Comparison of ENCODE assay signal across 8 cellular contexts in the genomic region with DNA sequence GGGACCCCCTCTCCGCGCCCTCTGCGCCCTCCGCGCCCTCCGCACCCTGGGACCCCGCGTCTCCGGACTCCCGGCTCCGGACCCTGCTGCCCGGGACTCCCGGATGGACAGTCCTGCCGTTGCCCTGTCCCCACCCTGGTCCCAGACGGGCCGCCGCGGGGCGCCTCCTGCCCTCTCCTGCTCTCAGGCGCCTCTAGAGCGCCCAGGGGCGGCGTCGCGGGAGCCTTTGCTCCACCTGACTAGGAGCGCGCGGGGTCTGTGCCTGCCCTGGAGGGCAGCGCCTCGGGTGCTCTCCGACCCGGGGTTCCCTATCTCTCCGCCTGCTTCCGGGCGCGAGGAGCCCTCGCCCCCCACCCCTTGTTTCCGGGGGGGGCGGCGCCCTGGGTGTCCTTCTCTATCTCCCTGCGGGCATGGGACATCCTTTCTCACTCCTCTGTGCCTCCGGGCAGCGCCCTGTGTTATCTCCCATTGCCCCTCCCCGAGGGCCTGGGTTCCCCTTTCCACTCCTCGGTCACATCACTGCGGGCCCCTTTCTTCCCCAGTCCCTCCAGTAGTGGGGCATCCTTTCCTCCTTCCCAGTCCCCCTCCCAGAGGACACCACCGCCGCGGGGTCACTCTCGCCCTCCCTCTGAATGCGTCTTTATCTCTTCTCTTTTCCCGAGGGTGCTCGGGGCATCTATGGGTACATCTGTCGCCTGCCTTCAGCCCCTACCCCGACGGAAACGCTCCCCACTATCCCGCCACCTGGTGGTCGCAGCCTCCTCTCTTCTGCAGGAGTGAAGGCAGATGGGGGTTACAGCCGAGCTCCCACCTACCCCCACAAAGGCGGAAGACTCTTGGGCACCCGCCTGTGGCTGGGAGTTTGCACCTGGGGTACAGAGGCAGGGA. TPM values are rescaled to one million over a fixed set of nuclear protein-coding genes. Genes with fewer than 3 reads are reported as not detected.
A peak's percentile ranks its signal among the peaks of the same experiment; 100 is the strongest.
DNase-seq lines count a peak whose midpoint lies in the region.

No MANE protein-coding gene starts in this region.

- peaks cover 68% of the 10 kb centered on the region for H3K4me1 Mint-ChIP-seq in activated T-helper 1 cell treated with anti-CD3 and anti-CD28 coated beads, Interleukin-12 subunit alpha, Interleukin-12 subunit beta, Interleukin-2, Interleukin-4 antibody, amounts not matched to agents 30 ng/mL and 10 ng/mL and 1 ng/mL, durations not matched to agents 14 hours and 24 hours and 36 hours (ENCODE audit: low read depth)

- no CpG with 5 or more reads among the region's 62 CpGs for WGBS in iPS DF 6.9 (ENCODE audit: insufficient coverage, insufficient read length)

- DNase-seq in activated T-cell treated with anti-CD3 and anti-CD28 coated beads for 1 hour (ENCODE audit: low read depth) (peak; percentile 37), activated T-cell treated with anti-CD3 and anti-CD28 coated beads for 4 hours (no peak), MV-4-11 (lab: John Stamatoyannopoulos, UW) (peak; percentile 20), iPS DF 6.9 (ENCODE audit: low read depth, low spot score) (peak; percentile 18), NCI-H1105 (lab: John Stamatoyannopoulos, UW) (no peak), T1000 (lab: John Stamatoyannopoulos, UW) (no peak)
- peak; percentile 26 for DNase-seq in activated T-helper 1 cell treated with anti-CD3 and anti-CD28 coated beads, Interleukin-12 subunit alpha, Interleukin-12 subunit beta, Interleukin-2, Interleukin-4 antibody, amounts not matched to agents 30 ng/mL and 10 ng/mL and 1 ng/mL, durations not matched to agents 14 hours and 24 hours and 36 hours (ENCODE audit: low spot score)
- peak; percentile 56 for DNase-seq in stimulated activated CD4-positive, alpha-beta T cell treated with anti-CD3 and anti-CD28 coated beads, Interleukin-4, amount 100 ng/mL, for 1 hour

- H3K27ac ChIP-seq in iPS DF 6.9 (ENCODE audit: low read length), result no peak overlapping the region

- H3K4me3 ChIP-seq in iPS DF 6.9 (ENCODE audit: low read length), result peak overlapping the region; percentile 70

- intact Hi-C loops in activated T-helper 1 cell treated with anti-CD3 and anti-CD28 coated beads, Interleukin-12 subunit alpha, Interleukin-12 subunit beta, Interleukin-2, Interleukin-4 antibody, amounts not matched to agents 30 ng/mL and 10 ng/mL and 1 ng/mL, durations not matched to agents 14 hours and 24 hours and 36 hours (cut with micrococcal nuclease), result no loop called here

- H3K36me3 Mint-ChIP-seq in activated T-helper 1 cell treated with anti-CD3 and anti-CD28 coated beads, Interleukin-12 subunit alpha, Interleukin-12 subunit beta, Interleukin-2, Interleukin-4 antibody, amounts not matched to agents 30 ng/mL and 10 ng/mL and 1 ng/mL, durations not matched to agents 14 hours and 24 hours and 36 hours (ENCODE audit: low read depth), result peaks cover 24% of the 10 kb centered on the region

- H3K9me3 ChIP-seq in iPS DF 6.9 (ENCODE audit: control insufficient read depth, insufficient read depth, low read length), result no peaks in the 10 kb centered on the region

- no peaks in the 10 kb centered on the region for H3K36me3 ChIP-seq in iPS DF 6.9 (ENCODE audit: control insufficient read depth, insufficient read depth, low read length)

- H3K4me1 ChIP-seq in iPS DF 6.9 (ENCODE audit: control insufficient read depth, insufficient read depth, low read length), result peaks cover 8% of the 10 kb centered on the region

- H3K4me3 Mint-ChIP-seq in activated T-helper 1 cell treated with anti-CD3 and anti-CD28 coated beads, Interleukin-12 subunit alpha, Interleukin-12 subunit beta, Interleukin-2, Interleukin-4 antibody, amounts not matched to agents 30 ng/mL and 10 ng/mL and 1 ng/mL, durations not matched to agents 14 hours and 24 hours and 36 hours, result peak overlapping the region; percentile 96

- peak overlapping the region; percentile 90 for H3K27ac Mint-ChIP-seq in activated T-helper 1 cell treated with anti-CD3 and anti-CD28 coated beads, Interleukin-12 subunit alpha, Interleukin-12 subunit beta, Interleukin-2, Interleukin-4 antibody, amounts not matched to agents 30 ng/mL and 10 ng/mL and 1 ng/mL, durations not matched to agents 14 hours and 24 hours and 36 hours

- H3K27me3 Mint-ChIP-seq in activated T-helper 1 cell treated with anti-CD3 and anti-CD28 coated beads, Interleukin-12 subunit alpha, Interleukin-12 subunit beta, Interleukin-2, Interleukin-4 antibody, amounts not matched to agents 30 ng/mL and 10 ng/mL and 1 ng/mL, durations not matched to agents 14 hours and 24 hours and 36 hours (ENCODE audit: insufficient read depth), result peaks cover 12% of the 10 kb centered on the region

- no peaks in the 10 kb centered on the region for H3K9me3 Mint-ChIP-seq in activated T-helper 1 cell treated with anti-CD3 and anti-CD28 coated beads, Interleukin-12 subunit alpha, Interleukin-12 subunit beta, Interleukin-2, Interleukin-4 antibody, amounts not matched to agents 30 ng/mL and 10 ng/mL and 1 ng/mL, durations not matched to agents 14 hours and 24 hours and 36 hours

- peaks cover 11% of the 10 kb centered on the region for H3K27me3 ChIP-seq in iPS DF 6.9 (ENCODE audit: control insufficient read depth, insufficient read depth, low read length)

RNA-seq across cellular contexts. Expression of gene PRKCB, which starts 0.9 kb away (rescaled TPM):
- 100 and 109 TPM in 2 replicates for total RNA-seq in activated T-helper 1 cell treated with anti-CD3 and anti-CD28 coated beads, Interleukin-12 subunit alpha, Interleukin-12 subunit beta, Interleukin-2, Interleukin-4 antibody, amounts not matched to agents 30 ng/mL and 10 ng/mL and 1 ng/mL, durations not matched to agents 14 hours and 24 hours and 36 hours

Comparison
In these comparisons a context has a peak if more than half of its experiments do, and no peak if none do; other contexts are left out.
1. DNase-seq: peak in activated T-cell treated with anti-CD3 and anti-CD28 coated beads for 1 hour (single experiment), MV-4-11 (single experiment), activated T-helper 1 cell treated with anti-CD3 and anti-CD28 coated beads, Interleukin-12 subunit alpha, Interleukin-12 subunit beta, Interleukin-2, Interleukin-4 antibody, amounts not matched to agents 30 ng/mL and 10 ng/mL and 1 ng/mL, durations not matched to agents 14 hours and 24 hours and 36 hours (single experiment), iPS DF 6.9 (single experiment) and stimulated activated CD4-positive, alpha-beta T cell treated with anti-CD3 and anti-CD28 coated beads, Interleukin-4, amount 100 ng/mL, for 1 hour (single experiment); none in activated T-cell treated with anti-CD3 and anti-CD28 coated beads for 4 hours (single experiment), NCI-H1105 (single experiment) and T1000 (single experiment).